ENCODE assay signal across 1 cellular context in the genomic region with DNA sequence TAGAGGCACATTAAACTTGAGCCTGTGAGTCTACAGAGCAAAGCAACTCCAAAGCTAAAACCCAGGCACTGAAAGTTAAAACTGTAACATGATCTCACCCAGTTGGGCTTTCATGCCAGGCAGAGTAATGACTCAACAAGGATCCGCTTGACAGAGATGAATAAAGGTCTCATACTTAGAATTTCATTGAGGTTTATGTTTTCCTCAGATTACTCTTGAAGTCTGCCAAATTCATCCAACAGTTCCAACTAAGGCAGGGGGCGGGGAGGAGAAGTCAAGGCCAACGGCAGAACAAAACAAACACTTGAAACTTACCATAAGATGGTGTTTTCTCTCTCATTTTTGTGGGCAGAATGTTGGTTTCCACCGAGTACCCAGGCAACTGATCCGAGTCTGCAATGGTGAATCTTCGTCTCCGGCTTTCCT.
TF ChIP-seq lines count a peak whose summit lies in the region.

No MANE protein-coding gene starts in this region.

TF ChIP-seq in GM23338, 12 proteins besides CTCF, POLR2A, EP300 and RAD21 (continued from another document):
- TF ChIP-seq, protein P1, sequence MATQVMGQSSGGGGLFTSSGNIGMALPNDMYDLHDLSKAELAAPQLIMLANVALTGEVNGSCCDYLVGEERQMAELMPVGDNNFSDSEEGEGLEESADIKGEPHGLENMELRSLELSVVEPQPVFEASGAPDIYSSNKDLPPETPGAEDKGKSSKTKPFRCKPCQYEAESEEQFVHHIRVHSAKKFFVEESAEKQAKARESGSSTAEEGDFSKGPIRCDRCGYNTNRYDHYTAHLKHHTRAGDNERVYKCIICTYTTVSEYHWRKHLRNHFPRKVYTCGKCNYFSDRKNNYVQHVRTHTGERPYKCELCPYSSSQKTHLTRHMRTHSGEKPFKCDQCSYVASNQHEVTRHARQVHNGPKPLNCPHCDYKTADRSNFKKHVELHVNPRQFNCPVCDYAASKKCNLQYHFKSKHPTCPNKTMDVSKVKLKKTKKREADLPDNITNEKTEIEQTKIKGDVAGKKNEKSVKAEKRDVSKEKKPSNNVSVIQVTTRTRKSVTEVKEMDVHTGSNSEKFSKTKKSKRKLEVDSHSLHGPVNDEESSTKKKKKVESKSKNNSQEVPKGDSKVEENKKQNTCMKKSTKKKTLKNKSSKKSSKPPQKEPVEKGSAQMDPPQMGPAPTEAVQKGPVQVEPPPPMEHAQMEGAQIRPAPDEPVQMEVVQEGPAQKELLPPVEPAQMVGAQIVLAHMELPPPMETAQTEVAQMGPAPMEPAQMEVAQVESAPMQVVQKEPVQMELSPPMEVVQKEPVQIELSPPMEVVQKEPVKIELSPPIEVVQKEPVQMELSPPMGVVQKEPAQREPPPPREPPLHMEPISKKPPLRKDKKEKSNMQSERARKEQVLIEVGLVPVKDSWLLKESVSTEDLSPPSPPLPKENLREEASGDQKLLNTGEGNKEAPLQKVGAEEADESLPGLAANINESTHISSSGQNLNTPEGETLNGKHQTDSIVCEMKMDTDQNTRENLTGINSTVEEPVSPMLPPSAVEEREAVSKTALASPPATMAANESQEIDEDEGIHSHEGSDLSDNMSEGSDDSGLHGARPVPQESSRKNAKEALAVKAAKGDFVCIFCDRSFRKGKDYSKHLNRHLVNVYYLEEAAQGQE (IDR thresholded peaks at IDR 0.05; ENCODE audit: unreplicated experiment), result no peak
- no peak for TF ChIP-seq POLR2AphosphoS5 (IDR thresholded peaks at IDR 0.05; ENCODE audit: low read depth)
